Comparison of ENCODE assay signal across 19 cellular contexts in the genomic region with DNA sequence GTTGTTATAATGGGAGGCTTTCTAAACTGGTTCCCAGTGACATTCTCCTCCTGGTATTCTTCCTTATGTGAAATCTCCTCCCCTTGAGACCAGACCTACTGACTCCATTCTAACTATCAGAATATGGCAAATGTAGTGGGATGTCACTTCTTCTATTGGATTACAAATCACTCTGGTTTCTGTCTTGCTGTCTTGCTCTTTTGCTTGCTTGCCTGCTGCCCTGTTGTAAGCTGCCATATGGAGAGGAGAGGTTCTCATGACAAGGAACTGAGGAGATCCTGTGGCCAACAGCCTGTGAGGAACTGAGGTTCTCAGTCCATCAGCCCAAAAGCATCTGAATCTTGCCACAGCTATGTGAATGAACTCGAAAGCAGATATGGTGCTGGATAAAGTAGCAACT.
"Had no signal": no experiment of that assay in that cellular context is flagged by ENCODE, and none has a peak within 500 bp of the region (broad histone marks: within the 10 kb centered on the region; RNA-seq: fewer than 3 reads in every experiment).

No MANE protein-coding gene starts in this region.

- H3K4me3 ChIP-seq: breast epithelium, gastroesophageal sphincter, mucosa of descending colon, sigmoid colon, spleen, upper lobe of right lung had no signal

- H3K27ac ChIP-seq: breast epithelium, gastroesophageal sphincter, neutrophil, sigmoid colon, spleen, upper lobe of right lung had no signal

- DNase-seq: activated CD4-positive, alpha-beta T cell treated with anti-CD3 and anti-CD28 coated beads, Interleukin-2, amount 10 ng/mL, durations not matched to agents 7 days and 5 days; activated CD8-positive, alpha-beta memory T cell treated with anti-CD3 and anti-CD28 coated beads, Interleukin-2, amount 50 U/mL, for 4 hours; activated naive CD4-positive, alpha-beta T cell treated with anti-CD3 and anti-CD28 coated beads, Interleukin-2, amount 10 ng/mL, durations not matched to agents 7 days and 5 days; activated naive CD8-positive, alpha-beta T cell treated with anti-CD3 and anti-CD28 coated beads, Interleukin-2, amount 50 U/mL, for 24 hours; activated T-cell treated with anti-CD3 and anti-CD28 coated beads, Interleukin-2, amount 50 U/mL, for 4 hours; aorta; effector CD8-positive, alpha-beta T cell; mucosa of descending colon; natural killer cell; sigmoid colon; spleen; stimulated activated CD4-positive, alpha-beta T cell treated with anti-CD3 and anti-CD28 coated beads, Interleukin-4, amount 100 ng/mL, for 4 hours; stimulated activated naive CD4-positive, alpha-beta T cell; upper lobe of right lung had no signal

- H3K36me3 Mint-ChIP-seq: activated naive CD4-positive, alpha-beta T cell treated with anti-CD3 and anti-CD28 coated beads, Interleukin-2, amount 10 ng/mL, durations not matched to agents 7 days and 5 days; memory B cell; natural killer cell had no signal

- H3K9me3 Mint-ChIP-seq: activated CD4-positive, alpha-beta T cell treated with anti-CD3 and anti-CD28 coated beads, Interleukin-2, amount 10 ng/mL, durations not matched to agents 7 days and 5 days; activated naive CD4-positive, alpha-beta T cell treated with anti-CD3 and anti-CD28 coated beads, Interleukin-2, amount 10 ng/mL, durations not matched to agents 7 days and 5 days; activated naive CD8-positive, alpha-beta T cell treated with anti-CD3 and anti-CD28 coated beads, Interleukin-2, amount 50 U/mL, for 24 hours; activated T-cell treated with anti-CD3 and anti-CD28 coated beads, Interleukin-2, amount 50 U/mL, for 4 hours; memory B cell; natural killer cell had no signal

- H3K4me3 Mint-ChIP-seq: activated CD4-positive, alpha-beta T cell treated with anti-CD3 and anti-CD28 coated beads, Interleukin-2, amount 10 ng/mL, durations not matched to agents 7 days and 5 days; activated naive CD4-positive, alpha-beta T cell treated with anti-CD3 and anti-CD28 coated beads, Interleukin-2, amount 10 ng/mL, durations not matched to agents 7 days and 5 days; activated naive CD8-positive, alpha-beta T cell treated with anti-CD3 and anti-CD28 coated beads, Interleukin-2, amount 50 U/mL, for 24 hours; activated T-cell treated with anti-CD3 and anti-CD28 coated beads, Interleukin-2, amount 50 U/mL, for 4 hours; memory B cell; natural killer cell had no signal

- ATAC-seq: activated naive CD8-positive, alpha-beta T cell treated with anti-CD3 and anti-CD28 coated beads, Interleukin-2, amount 50 U/mL, for 24 hours; activated T-cell treated with anti-CD3 and anti-CD28 coated beads, Interleukin-2, amount 50 U/mL, for 4 hours; esophagus mucosa; gastroesophageal sphincter; mucosa of descending colon; natural killer cell; upper lobe of right lung had no signal

- H3K36me3 ChIP-seq: breast epithelium, gastroesophageal sphincter, neutrophil, sigmoid colon, spleen, upper lobe of right lung had no signal

- H3K9me3 ChIP-seq: breast epithelium, gastroesophageal sphincter, mucosa of descending colon, neutrophil, sigmoid colon, spleen, upper lobe of right lung had no signal

- H3K27ac Mint-ChIP-seq: activated CD4-positive, alpha-beta T cell treated with anti-CD3 and anti-CD28 coated beads, Interleukin-2, amount 10 ng/mL, durations not matched to agents 7 days and 5 days; activated naive CD4-positive, alpha-beta T cell treated with anti-CD3 and anti-CD28 coated beads, Interleukin-2, amount 10 ng/mL, durations not matched to agents 7 days and 5 days; activated naive CD8-positive, alpha-beta T cell treated with anti-CD3 and anti-CD28 coated beads, Interleukin-2, amount 50 U/mL, for 24 hours; memory B cell; natural killer cell had no signal

- H3K4me1 ChIP-seq: breast epithelium had no signal
